ENCODE assay signal across 19 cellular contexts in genomic region chr1:62245201-62245600, GRCh38. TPM values are rescaled to one million over a fixed set of nuclear protein-coding genes. Genes with fewer than 3 reads are reported as not detected.
DNase-seq lines count a peak whose midpoint lies in the region; TF ChIP-seq lines count a peak whose summit lies in the region.
"Had no signal": no experiment of that assay in that cellular context is flagged by ENCODE, and none has a peak within 500 bp of the region (broad histone marks: within the 10 kb centered on the region; RNA-seq: fewer than 3 reads in every experiment).

No MANE protein-coding gene starts in this region.

- H3K9ac ChIP-seq in HUES48 (ENCODE audit: low read depth, low read length) (no peak overlapping the region), mammary epithelial cell (ENCODE audit: insufficient read depth, low read length) (no peak overlapping the region)

- peaks cover 4% of the 10 kb centered on the region; the same call in 1 of the 2 replicates for H3K9me3 ChIP-seq in HUES48 (ENCODE audit: control insufficient read depth, insufficient read depth, low read length)
- H3K9me3 ChIP-seq in mammary epithelial cell (replicated peaks; ENCODE audit: insufficient read depth, low read length), result no peaks in the 10 kb centered on the region
- H3K9me3 ChIP-seq: HAP-1 had no signal

- no peaks in the 10 kb centered on the region for H3K79me2 ChIP-seq in mammary epithelial cell (ENCODE audit: insufficient read depth, low read length)

- in situ Hi-C loops in mammary epithelial cell (cut with MboI; ENCODE audit: low sequenced_read_pairs in 2 of 2), result no loop called here

- H3K27me3 Mint-ChIP-seq in glutamatergic neuron (ENCODE audit: unreplicated experiment), result peaks cover 8% of the 10 kb centered on the region
- H3K27me3 Mint-ChIP-seq in activated T-helper 1 cell treated with anti-CD3 and anti-CD28 coated beads, Interleukin-12 subunit alpha, Interleukin-12 subunit beta, Interleukin-2, Interleukin-4 antibody, amounts not matched to agents 30 ng/mL and 10 ng/mL and 1 ng/mL, durations not matched to agents 14 hours and 24 hours and 36 hours (ENCODE audit: insufficient read depth), result no peaks in the 10 kb centered on the region

- H3K4me3 Mint-ChIP-seq in glutamatergic neuron (ENCODE audit: unreplicated experiment), result no peak overlapping the region
- no peak overlapping the region for H3K4me3 Mint-ChIP-seq in activated T-helper 1 cell treated with anti-CD3 and anti-CD28 coated beads, Interleukin-12 subunit alpha, Interleukin-12 subunit beta, Interleukin-2, Interleukin-4 antibody, amounts not matched to agents 30 ng/mL and 10 ng/mL and 1 ng/mL, durations not matched to agents 14 hours and 24 hours and 36 hours

- H3K27me3 ChIP-seq in HUES48 (ENCODE audit: control insufficient read depth, insufficient read depth, low read length) (no peaks in the 10 kb centered on the region), mammary epithelial cell (ENCODE audit: insufficient read depth, low read length) (no peaks in the 10 kb centered on the region)

- H3K27ac Mint-ChIP-seq in glutamatergic neuron (ENCODE audit: unreplicated experiment), result no peak overlapping the region
- no peak overlapping the region for H3K27ac Mint-ChIP-seq in activated T-helper 1 cell treated with anti-CD3 and anti-CD28 coated beads, Interleukin-12 subunit alpha, Interleukin-12 subunit beta, Interleukin-2, Interleukin-4 antibody, amounts not matched to agents 30 ng/mL and 10 ng/mL and 1 ng/mL, durations not matched to agents 14 hours and 24 hours and 36 hours

- H3K27ac ChIP-seq in HUES48 (ENCODE audit: low read depth, low read length) (peak overlapping the region; percentile 36), mammary epithelial cell (ENCODE audit: insufficient read depth, low read depth, low read length) (no peak overlapping the region)
- H3K27ac ChIP-seq: 22Rv1, C4-2B had no signal

- H3K4me1 ChIP-seq in HUES48 (ENCODE audit: control insufficient read depth, insufficient read depth, low read length), result no peaks in the 10 kb centered on the region
- peaks cover 15% of the 10 kb centered on the region for H3K4me1 ChIP-seq in mammary epithelial cell (ENCODE audit: insufficient read depth, low read length)

- peak overlapping the region; percentile 18 for H2AFZ ChIP-seq in mammary epithelial cell (ENCODE audit: low read depth, low read length)

- CTCF ChIA-PET in mammary epithelial cell (lab: Charles Lee; ENCODE audit: low non-redundant PET), result interaction anchor here (0.6 kb wide), 1 partner anchor 13 kb away, joined by 4 read pairs; no protein-coding TSS in a partner anchor

- H3K4me3 ChIP-seq in HUES48 (ENCODE audit: low read depth, low read length), result no peak overlapping the region
- H3K4me3 ChIP-seq in mammary epithelial cell (replicated peaks in 1 of 3; ENCODE audit: insufficient read depth in 1 of 3, low read depth in 2 of 3, low read length in 3 of 3), result no peak overlapping the region
- H3K4me3 ChIP-seq: HAP-1 had no signal

- peaks cover 10% of the 10 kb centered on the region for H3K4me1 Mint-ChIP-seq in glutamatergic neuron (ENCODE audit: low read depth, unreplicated experiment)
- H3K4me1 Mint-ChIP-seq in activated T-helper 1 cell treated with anti-CD3 and anti-CD28 coated beads, Interleukin-12 subunit alpha, Interleukin-12 subunit beta, Interleukin-2, Interleukin-4 antibody, amounts not matched to agents 30 ng/mL and 10 ng/mL and 1 ng/mL, durations not matched to agents 14 hours and 24 hours and 36 hours (ENCODE audit: low read depth), result no peaks in the 10 kb centered on the region

- no peaks in the 10 kb centered on the region for H4K20me1 ChIP-seq in mammary epithelial cell (ENCODE audit: insufficient read depth, low read length)

- TF ChIP-seq CTCF in mammary epithelial cell (conservative IDR thresholded peaks at IDR 0.05 in 1 of 2, IDR thresholded peaks at IDR 0.05 in 1 of 2; ENCODE audit: extremely low read depth in 1 of 2, insufficient read depth in 1 of 2, low read depth in 1 of 2, low read length in 2 of 2), result peak in 1 of 2 donors; percentile 22
- no peak for TF ChIP-seq CTCF in glutamatergic neuron (IDR thresholded peaks at IDR 0.05; ENCODE audit: partially characterized antibody, unreplicated experiment)

- DNase-seq in NCI-H82 (lab: John Stamatoyannopoulos, UW), result peak; percentile 28
- DNase-seq in NCI-H82 treated with DMSO at 0.1 percent for 48 hours (lab: John Stamatoyannopoulos, UW; ENCODE audit: unreplicated experiment), result no peak
- DNase-seq in mammary epithelial cell, result peak; percentile 41
- DNase-seq in myocyte (ENCODE audit: low read depth), result peak; percentile 38
- DNase-seq in glutamatergic neuron, result no peak
- DNase-seq in SHP77 treated with DMSO at 0.1 percent for 48 hours (lab: John Stamatoyannopoulos, UW), result no peak
- DNase-seq in activated T-helper 1 cell treated with anti-CD3 and anti-CD28 coated beads, Interleukin-12 subunit alpha, Interleukin-12 subunit beta, Interleukin-2, Interleukin-4 antibody, amounts not matched to agents 30 ng/mL and 10 ng/mL and 1 ng/mL, durations not matched to agents 14 hours and 24 hours and 36 hours (ENCODE audit: low spot score), result no peak
- DNase-seq: COR-L47, GDM1, MM.1S, NCI-H1105, NCI-H187, NCI-H446 treated with DMSO at 0.1 percent for 48 hours, SIG-M5 had no signal

- no TSS peak for BruUV-seq in mammary epithelial cell (replicated peaks; lab: Mats Ljungman, UMichigan)

- dilution Hi-C loops in mammary epithelial cell (cut with HindIII; ENCODE audit: low sequenced_read_pairs), result no loop called here

- no peak overlapping the region for H3K4me2 ChIP-seq in mammary epithelial cell (ENCODE audit: insufficient read depth, low read depth, low read length)

- intact Hi-C loops in mammary epithelial cell (cut with micrococcal nuclease), result loop anchor here (5.0 kb wide), 1 partner anchor 68 kb away; no protein-coding TSS in a partner anchor
- intact Hi-C loops in activated T-helper 1 cell treated with anti-CD3 and anti-CD28 coated beads, Interleukin-12 subunit alpha, Interleukin-12 subunit beta, Interleukin-2, Interleukin-4 antibody, amounts not matched to agents 30 ng/mL and 10 ng/mL and 1 ng/mL, durations not matched to agents 14 hours and 24 hours and 36 hours (cut with micrococcal nuclease), result no loop called here

- H3K36me3 Mint-ChIP-seq in glutamatergic neuron (ENCODE audit: unreplicated experiment), result peaks cover 9% of the 10 kb centered on the region
- no peaks in the 10 kb centered on the region for H3K36me3 Mint-ChIP-seq in activated T-helper 1 cell treated with anti-CD3 and anti-CD28 coated beads, Interleukin-12 subunit alpha, Interleukin-12 subunit beta, Interleukin-2, Interleukin-4 antibody, amounts not matched to agents 30 ng/mL and 10 ng/mL and 1 ng/mL, durations not matched to agents 14 hours and 24 hours and 36 hours (ENCODE audit: low read depth)

- H3K9me3 Mint-ChIP-seq in glutamatergic neuron (ENCODE audit: unreplicated experiment), result no peaks in the 10 kb centered on the region
- H3K9me3 Mint-ChIP-seq in activated T-helper 1 cell treated with anti-CD3 and anti-CD28 coated beads, Interleukin-12 subunit alpha, Interleukin-12 subunit beta, Interleukin-2, Interleukin-4 antibody, amounts not matched to agents 30 ng/mL and 10 ng/mL and 1 ng/mL, durations not matched to agents 14 hours and 24 hours and 36 hours, result no peaks in the 10 kb centered on the region

- H3K36me3 ChIP-seq in HUES48 (ENCODE audit: control insufficient read depth, insufficient read depth, low read length), result no peaks in the 10 kb centered on the region
- no peaks in the 10 kb centered on the region for H3K36me3 ChIP-seq in mammary epithelial cell (ENCODE audit: insufficient read depth, low read length)
- H3K36me3 ChIP-seq: HAP-1 had no signal

RNA-seq across cellular contexts. Expression of gene L1TD1, which starts 50.6 kb away (rescaled TPM):
- 10 to 100 TPM in 1 of 2 donors, under 1 TPM in 1; 0.07 to 18.3 TPM for total RNA-seq in mammary epithelial cell
- 0.37 TPM for polyA plus RNA-seq in mammary epithelial cell
- not detected for polyA minus RNA-seq in mammary epithelial cell
- total RNA-seq in myocyte, result not detected in 2 replicates
- polyA plus RNA-seq in myocyte (2012), result not detected
- 1.8 TPM for total RNA-seq in glutamatergic neuron (ENCODE audit: unreplicated experiment)
- total RNA-seq in activated T-helper 1 cell treated with anti-CD3 and anti-CD28 coated beads, Interleukin-12 subunit alpha, Interleukin-12 subunit beta, Interleukin-2, Interleukin-4 antibody, amounts not matched to agents 30 ng/mL and 10 ng/mL and 1 ng/mL, durations not matched to agents 14 hours and 24 hours and 36 hours, result not detected in 2 replicates
- total RNA-seq: HT-29 had no signal

Comparison
In these comparisons a context has a peak if more than half of its experiments do, and no peak if none do; other contexts are left out.
1. DNase-seq: peak in NCI-H82 (single experiment), mammary epithelial cell (single experiment) and myocyte (single experiment); none in NCI-H82 treated with DMSO at 0.1 percent for 48 hours (single experiment), glutamatergic neuron (single experiment), SHP77 treated with DMSO at 0.1 percent for 48 hours (single experiment) and activated T-helper 1 cell treated with anti-CD3 and anti-CD28 coated beads, Interleukin-12 subunit alpha, Interleukin-12 subunit beta, Interleukin-2, Interleukin-4 antibody, amounts not matched to agents 30 ng/mL and 10 ng/mL and 1 ng/mL, durations not matched to agents 14 hours and 24 hours and 36 hours (single experiment).